1 cellular context compared by ENCODE assay signal in genomic region chr2:112204411-112204810, GRCh38.
TF ChIP-seq lines count a peak whose summit lies in the region.

No MANE protein-coding gene starts in this region.

TF ChIP-seq in K562, 482 proteins besides CTCF, POLR2A, EP300 and RAD21 (continued from another document and continues in another):
- TF ChIP-seq HEY1 (CRISPR knock-in tag; IDR thresholded peaks at IDR 0.05; ENCODE audit: borderline replicate concordance) (no peak), ZNF449 (CRISPR knock-in tag; IDR thresholded peaks at IDR 0.05) (no peak), HLTF (IDR thresholded peaks at IDR 0.05) (no peak), LEF1 (IDR thresholded peaks at IDR 0.05) (peak; percentile 91), GABPB1 (CRISPR knock-in tag; IDR thresholded peaks at IDR 0.05) (no peak), STAT5B (CRISPR knock-in tag; IDR thresholded peaks at IDR 0.05) (no peak), CBFB (CRISPR knock-in tag; IDR thresholded peaks at IDR 0.05) (no peak), ATF3 (IDR thresholded peaks at IDR 0.05) (no peak), ATF3 (CRISPR knock-in tag; conservative IDR thresholded peaks at IDR 0.05) (no peak), GABPB2 (CRISPR knock-in tag; conservative IDR thresholded peaks at IDR 0.05) (no peak), MCM3 (IDR thresholded peaks at IDR 0.05) (no peak), TRIM24 (IDR thresholded peaks at IDR 0.05) (peak; percentile 41 to 85; a peak in 2 of 4 replicates), AFF1 (IDR thresholded peaks at IDR 0.05; ENCODE audit: low read depth in 1 of 2, partially characterized antibody in 2 of 2) (no peak), MYC (IDR thresholded peaks at IDR 0.05; ENCODE audit: low read depth, low read length) (no peak), MYC (CRISPR knock-in tag; IDR thresholded peaks at IDR 0.05; ENCODE audit: borderline replicate concordance, low read depth) (no peak), GATAD2B (IDR thresholded peaks at IDR 0.05; ENCODE audit: borderline replicate concordance) (no peak), CBX5 (IDR thresholded peaks at IDR 0.05; ENCODE audit: borderline replicate concordance, low read depth) (peak; percentile 98), BACH1 (tag; IDR thresholded peaks at IDR 0.05) (no peak), ZNF444 (CRISPR knock-in tag; IDR thresholded peaks at IDR 0.05) (no peak), GTF2F1 (IDR thresholded peaks at IDR 0.05; ENCODE audit: low read depth, low read length) (no peak), ZNF121 (CRISPR knock-in tag; conservative IDR thresholded peaks at IDR 0.05) (no peak), TCF7 (IDR thresholded peaks at IDR 0.05; ENCODE audit: borderline replicate concordance) (0 out of 2 replicates have a peak, but pooled peaks have one; percentile 42), MCM2 (IDR thresholded peaks at IDR 0.05; ENCODE audit: low read depth) (no peak), ZNF518B (CRISPR knock-in tag; IDR thresholded peaks at IDR 0.05) (no peak), ZNF586 (CRISPR knock-in tag; conservative IDR thresholded peaks at IDR 0.05) (no peak), XRCC3 (IDR thresholded peaks at IDR 0.05) (peak; percentile 87), ZNF184 (CRISPR knock-in tag; IDR thresholded peaks at IDR 0.05) (no peak), WHSC1 (IDR thresholded peaks at IDR 0.05; ENCODE audit: low read length) (no peak), THRA (IDR thresholded peaks at IDR 0.05) (no peak), CBX1 (IDR thresholded peaks at IDR 0.05; ENCODE audit: low read depth) (0 out of 2 replicates have a peak, but pooled peaks have one; percentile 48), ATF1 (CRISPR knock-in tag; IDR thresholded peaks at IDR 0.05) (no peak), ATF1 (tag; IDR thresholded peaks at IDR 0.05) (no peak), RHOXF2B (CRISPR knock-in tag; conservative IDR thresholded peaks at IDR 0.05) (no peak), CHD1 (IDR thresholded peaks at IDR 0.05; ENCODE audit: low read length) (no peak), RB1 (IDR thresholded peaks at IDR 0.05; ENCODE audit: low read depth) (no peak), FOXA3 (CRISPR knock-in tag; conservative IDR thresholded peaks at IDR 0.05 in 1 of 2, IDR thresholded peaks at IDR 0.05 in 1 of 2) (no peak), POLR2G (IDR thresholded peaks at IDR 0.05; ENCODE audit: low read depth, low read length) (no peak), CHD4 (IDR thresholded peaks at IDR 0.05; ENCODE audit: insufficient read depth, insufficient replicate concordance, low read depth, low read length, poor library complexity, severe bottlenecking) (no peak), CEBPG (CRISPR knock-in tag; IDR thresholded peaks at IDR 0.05) (no peak), CEBPG (tag; conservative IDR thresholded peaks at IDR 0.05 in 1 of 2, IDR thresholded peaks at IDR 0.05 in 1 of 2) (no peak), NFE2L1 (tag; IDR thresholded peaks at IDR 0.05; ENCODE audit: borderline replicate concordance, low read depth) (no peak), MBD2 (IDR thresholded peaks at IDR 0.05; ENCODE audit: borderline replicate concordance, low read depth) (no peak), TRIM28 (IDR thresholded peaks at IDR 0.05) (peak; percentile 99), EHMT2 (IDR thresholded peaks at IDR 0.05) (peak; percentile 60; the same call in 1 of the 2 replicates), CBX3 (IDR thresholded peaks at IDR 0.05; ENCODE audit: borderline replicate concordance in 1 of 2, low read length in 2 of 2) (peak in 1 of 2 experiments; percentile 98; a peak in 2 of 3 replicates), ZNF282 (CRISPR knock-in tag; IDR thresholded peaks at IDR 0.05) (no peak), ZNF57 (CRISPR knock-in tag; IDR thresholded peaks at IDR 0.05) (no peak), XRCC5 (IDR thresholded peaks at IDR 0.05; ENCODE audit: low read depth, low read length) (no peak), POLR2AphosphoS2 (IDR thresholded peaks at IDR 0.05; ENCODE audit: low read length) (no peak)
- TF ChIP-seq, protein P1, sequence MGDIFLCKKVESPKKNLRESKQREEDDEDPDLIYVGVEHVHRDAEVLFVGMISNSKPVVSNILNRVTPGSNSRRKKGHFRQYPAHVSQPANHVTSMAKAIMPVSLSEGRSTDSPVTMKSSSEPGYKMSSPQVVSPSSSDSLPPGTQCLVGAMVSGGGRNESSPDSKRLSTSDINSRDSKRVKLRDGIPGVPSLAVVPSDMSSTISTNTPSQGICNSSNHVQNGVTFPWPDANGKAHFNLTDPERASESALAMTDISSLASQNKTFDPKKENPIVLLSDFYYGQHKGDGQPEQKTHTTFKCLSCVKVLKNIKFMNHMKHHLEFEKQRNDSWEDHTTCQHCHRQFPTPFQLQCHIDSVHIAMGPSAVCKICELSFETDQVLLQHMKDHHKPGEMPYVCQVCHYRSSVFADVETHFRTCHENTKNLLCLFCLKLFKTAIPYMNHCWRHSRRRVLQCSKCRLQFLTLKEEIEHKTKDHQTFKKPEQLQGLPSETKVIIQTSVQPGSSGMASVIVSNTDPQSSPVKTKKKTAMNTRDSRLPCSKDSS (IDR thresholded peaks at IDR 0.05; ENCODE audit: low read depth, partially characterized antibody): peak; percentile 84
- TF ChIP-seq, protein P2, sequence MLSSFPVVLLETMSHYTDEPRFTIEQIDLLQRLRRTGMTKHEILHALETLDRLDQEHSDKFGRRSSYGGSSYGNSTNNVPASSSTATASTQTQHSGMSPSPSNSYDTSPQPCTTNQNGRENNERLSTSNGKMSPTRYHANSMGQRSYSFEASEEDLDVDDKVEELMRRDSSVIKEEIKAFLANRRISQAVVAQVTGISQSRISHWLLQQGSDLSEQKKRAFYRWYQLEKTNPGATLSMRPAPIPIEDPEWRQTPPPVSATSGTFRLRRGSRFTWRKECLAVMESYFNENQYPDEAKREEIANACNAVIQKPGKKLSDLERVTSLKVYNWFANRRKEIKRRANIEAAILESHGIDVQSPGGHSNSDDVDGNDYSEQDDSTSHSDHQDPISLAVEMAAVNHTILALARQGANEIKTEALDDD (IDR thresholded peaks at IDR 0.05): no peak
- TF ChIP-seq, protein P3, sequence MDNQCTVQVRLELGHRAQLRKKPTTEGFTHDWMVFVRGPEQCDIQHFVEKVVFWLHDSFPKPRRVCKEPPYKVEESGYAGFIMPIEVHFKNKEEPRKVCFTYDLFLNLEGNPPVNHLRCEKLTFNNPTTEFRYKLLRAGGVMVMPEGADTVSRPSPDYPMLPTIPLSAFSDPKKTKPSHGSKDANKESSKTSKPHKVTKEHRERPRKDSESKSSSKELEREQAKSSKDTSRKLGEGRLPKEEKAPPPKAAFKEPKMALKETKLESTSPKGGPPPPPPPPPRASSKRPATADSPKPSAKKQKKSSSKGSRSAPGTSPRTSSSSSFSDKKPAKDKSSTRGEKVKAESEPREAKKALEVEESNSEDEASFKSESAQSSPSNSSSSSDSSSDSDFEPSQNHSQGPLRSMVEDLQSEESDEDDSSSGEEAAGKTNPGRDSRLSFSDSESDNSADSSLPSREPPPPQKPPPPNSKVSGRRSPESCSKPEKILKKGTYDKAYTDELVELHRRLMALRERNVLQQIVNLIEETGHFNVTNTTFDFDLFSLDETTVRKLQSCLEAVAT (IDR thresholded peaks at IDR 0.05): no peak
- TF ChIP-seq, protein P4, sequence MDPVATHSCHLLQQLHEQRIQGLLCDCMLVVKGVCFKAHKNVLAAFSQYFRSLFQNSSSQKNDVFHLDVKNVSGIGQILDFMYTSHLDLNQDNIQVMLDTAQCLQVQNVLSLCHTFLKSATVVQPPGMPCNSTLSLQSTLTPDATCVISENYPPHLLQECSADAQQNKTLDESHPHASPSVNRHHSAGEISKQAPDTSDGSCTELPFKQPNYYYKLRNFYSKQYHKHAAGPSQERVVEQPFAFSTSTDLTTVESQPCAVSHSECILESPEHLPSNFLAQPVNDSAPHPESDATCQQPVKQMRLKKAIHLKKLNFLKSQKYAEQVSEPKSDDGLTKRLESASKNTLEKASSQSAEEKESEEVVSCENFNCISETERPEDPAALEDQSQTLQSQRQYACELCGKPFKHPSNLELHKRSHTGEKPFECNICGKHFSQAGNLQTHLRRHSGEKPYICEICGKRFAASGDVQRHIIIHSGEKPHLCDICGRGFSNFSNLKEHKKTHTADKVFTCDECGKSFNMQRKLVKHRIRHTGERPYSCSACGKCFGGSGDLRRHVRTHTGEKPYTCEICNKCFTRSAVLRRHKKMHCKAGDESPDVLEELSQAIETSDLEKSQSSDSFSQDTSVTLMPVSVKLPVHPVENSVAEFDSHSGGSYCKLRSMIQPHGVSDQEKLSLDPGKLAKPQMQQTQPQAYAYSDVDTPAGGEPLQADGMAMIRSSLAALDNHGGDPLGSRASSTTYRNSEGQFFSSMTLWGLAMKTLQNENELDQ (CRISPR knock-in tag; IDR thresholded peaks at IDR 0.05; ENCODE audit: borderline replicate concordance): no peak
- TF ChIP-seq, protein P5, sequence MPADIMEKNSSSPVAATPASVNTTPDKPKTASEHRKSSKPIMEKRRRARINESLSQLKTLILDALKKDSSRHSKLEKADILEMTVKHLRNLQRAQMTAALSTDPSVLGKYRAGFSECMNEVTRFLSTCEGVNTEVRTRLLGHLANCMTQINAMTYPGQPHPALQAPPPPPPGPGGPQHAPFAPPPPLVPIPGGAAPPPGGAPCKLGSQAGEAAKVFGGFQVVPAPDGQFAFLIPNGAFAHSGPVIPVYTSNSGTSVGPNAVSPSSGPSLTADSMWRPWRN (IDR thresholded peaks at IDR 0.05; ENCODE audit: low read depth): no peak
